Comparison of ENCODE assay signal across 12 cellular contexts in genomic region chr2:55887906-55888625, GRCh38. TPM values are rescaled to one million over a fixed set of nuclear protein-coding genes. Genes with fewer than 3 reads are reported as not detected.
DNase-seq lines count a peak whose midpoint lies in the region; ATAC-seq, FAIRE-seq and TF ChIP-seq lines count a peak whose summit lies in the region.
"Had no signal": no experiment of that assay in that cellular context is flagged by ENCODE, and none has a peak within 500 bp of the region (broad histone marks: within the 10 kb centered on the region; RNA-seq: fewer than 3 reads in every experiment).

No MANE protein-coding gene starts in this region.

- dilution Hi-C loops in endothelial cell of umbilical vein (cut with MboI; ENCODE audit: extremely low pct_ligation_motif_present, low sequenced_read_pairs) = loop anchor here (25.0 kb wide), 1 partner anchor 99 kb away; no protein-coding TSS in a partner anchor

- peaks cover 16 to 58% of the 10 kb centered on the region in 2 experiments for H3K36me3 ChIP-seq in endothelial cell of umbilical vein (ENCODE audit: control insufficient read depth in 2 of 2, extremely low read depth in 1 of 2, insufficient read depth in 2 of 2, low read length in 2 of 2)
- no peaks in the 10 kb centered on the region for H3K36me3 ChIP-seq in upper lobe of right lung

- CTCF ChIA-PET in endothelial cell of umbilical vein (lab: Charles Lee) = interaction anchor here (0.7 to 1.8 kb wide), 6 partner anchors 8 to 121 kb away, joined by 3 to 4 read pairs (median 3); no protein-coding TSS in a partner anchor
- CTCF ChIA-PET in CD4-positive, alpha-beta T cell (lab: Charles Lee) = no interaction called here

- H3K27me3 Mint-ChIP-seq in CD4-positive, alpha-beta T cell = peaks cover 3% of the 10 kb centered on the region

- POLR2A ChIA-PET in endothelial cell of umbilical vein (lab: Charles Lee) = interaction anchor here (0.6 to 0.7 kb wide), 4 partner anchors 75 to 270 kb away, joined by 3 to 7 read pairs (median 4); no protein-coding TSS in a partner anchor
- POLR2A ChIA-PET in CD4-positive, alpha-beta T cell (lab: Charles Lee) = no interaction called here

- BruUV-seq in endothelial cell of umbilical vein (replicated peaks; lab: Mats Ljungman, UMichigan) = TSS peak; percentile 36

- intact Hi-C loops in endothelial cell of umbilical vein (cut with micrococcal nuclease) = loop anchor here (2.0 to 5.0 kb wide), 3 partner anchors 34 to 244 kb away; partner anchors contain the start of gene EFEMP1
- intact Hi-C loops in CD4-positive, alpha-beta T cell (cut with DNase I, micrococcal nuclease) = no loop called here
- intact Hi-C loops in upper lobe of right lung (cut with DNase I) = no loop called here

- H4K20me1 ChIP-seq in endothelial cell of umbilical vein (replicated peaks; ENCODE audit: control insufficient read depth, extremely low read depth, insufficient read depth, low read length) = peaks cover 8% of the 10 kb centered on the region

- H3K9me3 Mint-ChIP-seq in CD4-positive, alpha-beta T cell = no peaks in the 10 kb centered on the region

- ATAC-seq in CD4-positive, alpha-beta T cell (ENCODE audit: poor library complexity) = no peak
- no peak for ATAC-seq in upper lobe of right lung
- ATAC-seq in GM19395 (IDR thresholded peaks at IDR 0.05; ENCODE audit: unreplicated experiment) = no peak
- ATAC-seq: activated CD4-positive, alpha-beta T cell treated with anti-CD3 and anti-CD28 coated beads for 36 hours; psoas muscle had no signal

- H3K9me1 ChIP-seq in endothelial cell of umbilical vein (replicated peaks; ENCODE audit: control insufficient read depth, extremely low read depth, insufficient read depth, low read length) = no peaks in the 10 kb centered on the region

- TF ChIP-seq POLR2A in endothelial cell of umbilical vein (IDR thresholded peaks at IDR 0.05; ENCODE audit: low read depth, low read length) = peak; percentile 69

- DNase-seq in ELR (ENCODE audit: low read depth) (peak; percentile 87), NCI-H526 treated with DMSO at 0.1 percent for 48 hours (lab: John Stamatoyannopoulos, UW) (peak; percentile 66), endothelial cell of umbilical vein (ENCODE audit: low read depth, low spot score) (peak; percentile 92), pulmonary artery endothelial cell (ENCODE audit: low read depth, low spot score) (peak; percentile 81), UCSD-AML1 (lab: John Stamatoyannopoulos, UW; ENCODE audit: unreplicated experiment) (no peak), upper lobe of right lung (no peak)
- DNase-seq in CD4-positive, alpha-beta T cell = no peak
- DNase-seq: activated CD4-positive, alpha-beta T cell treated with anti-CD3 and anti-CD28 coated beads for 36 hours; activated gamma-delta T cell had no signal

- H3K36me3 Mint-ChIP-seq in CD4-positive, alpha-beta T cell (ENCODE audit: low read depth) = no peaks in the 10 kb centered on the region

- H3K79me2 ChIP-seq in endothelial cell of umbilical vein (ENCODE audit: control insufficient read depth, insufficient read depth, low read length) = peaks cover 93% of the 10 kb centered on the region

- TF ChIP-seq CTCF in endothelial cell of umbilical vein (IDR thresholded peaks at IDR 0.05; ENCODE audit: extremely low read depth in 1 of 2, insufficient read depth in 1 of 2, low read depth in 1 of 2, low read length in 2 of 2) (no peak), upper lobe of right lung (IDR thresholded peaks at IDR 0.05) (no peak)
- no peak for TF ChIP-seq CTCF in CD4-positive, alpha-beta T cell (IDR thresholded peaks at IDR 0.05)

- H3K4me1 Mint-ChIP-seq in CD4-positive, alpha-beta T cell (ENCODE audit: low read depth) = no peaks in the 10 kb centered on the region
- H3K4me1 Mint-ChIP-seq: activated CD4-positive, alpha-beta T cell treated with anti-CD3 and anti-CD28 coated beads for 36 hours had no signal

- no peak overlapping the region for H3K4me3 Mint-ChIP-seq in CD4-positive, alpha-beta T cell
- H3K4me3 Mint-ChIP-seq: activated CD4-positive, alpha-beta T cell treated with anti-CD3 and anti-CD28 coated beads for 36 hours had no signal

- peak overlapping the region; percentile 46 for H3K9ac ChIP-seq in endothelial cell of umbilical vein (replicated peaks; ENCODE audit: extremely low read depth, insufficient read depth, low read length)

- H3K4me2 ChIP-seq in endothelial cell of umbilical vein (ENCODE audit: insufficient read depth, low read length) = peak overlapping the region; percentile 68

- H3K27ac Mint-ChIP-seq in CD4-positive, alpha-beta T cell = no peak overlapping the region
- H3K27ac Mint-ChIP-seq: activated CD4-positive, alpha-beta T cell treated with anti-CD3 and anti-CD28 coated beads for 36 hours had no signal

- H3K9me3 ChIP-seq in endothelial cell of umbilical vein (replicated peaks; ENCODE audit: control insufficient read depth, insufficient read depth, low read length) (no peaks in the 10 kb centered on the region), upper lobe of right lung (no peaks in the 10 kb centered on the region)
- no peaks in the 10 kb centered on the region for H3K9me3 ChIP-seq in CD4-positive, alpha-beta T cell (ENCODE audit: control insufficient read depth, low read length)
- H3K9me3 ChIP-seq: psoas muscle had no signal

- H3K27me3 ChIP-seq in endothelial cell of umbilical vein (ENCODE audit: control insufficient read depth in 2 of 2, insufficient read depth in 2 of 2, low read length in 2 of 2) = no peaks in the 10 kb centered on the region
- no peaks in the 10 kb centered on the region for H3K27me3 ChIP-seq in CD4-positive, alpha-beta T cell (ENCODE audit: control insufficient read depth, insufficient read depth, low read length)
- no peaks in the 10 kb centered on the region for H3K27me3 ChIP-seq in upper lobe of right lung

- H3K27ac ChIP-seq in endothelial cell of umbilical vein (ENCODE audit: insufficient read depth, low read depth, low read length) (peak overlapping the region; percentile 76), upper lobe of right lung (no peak overlapping the region)
- H3K27ac ChIP-seq in CD4-positive, alpha-beta T cell (ENCODE audit: low read depth, low read length) = no peak overlapping the region
- H3K27ac ChIP-seq: psoas muscle had no signal

- H3K4me3 ChIP-seq in endothelial cell of umbilical vein (replicated peaks in 1 of 3; ENCODE audit: insufficient read depth in 1 of 3, low read depth in 1 of 3, low read length in 3 of 3) (peak overlapping the region in 1 of 3 experiments; percentile 17), upper lobe of right lung (no peak overlapping the region)
- H3K4me3 ChIP-seq: psoas muscle had no signal

- peak; percentile 69 for FAIRE-seq in endothelial cell of umbilical vein (lab: Jason Lieb, UNC)
- FAIRE-seq: H1 had no signal

- H3K4me1 ChIP-seq in endothelial cell of umbilical vein (ENCODE audit: control insufficient read depth, extremely low read depth, insufficient read depth, low read length) (peaks cover 99% of the 10 kb centered on the region), upper lobe of right lung (peaks cover 18% of the 10 kb centered on the region)
- H3K4me1 ChIP-seq: psoas muscle had no signal

- no peak overlapping the region for H2AFZ ChIP-seq in endothelial cell of umbilical vein (ENCODE audit: low read depth, low read length)

TF ChIP-seq in endothelial cell of umbilical vein, 7 proteins besides CTCF, POLR2A, EP300 and RAD21:
- TF ChIP-seq EZH2 (IDR thresholded peaks at IDR 0.05; ENCODE audit: borderline replicate concordance, low read depth, low read length, severe bottlenecking) (no peak), GATA2 (IDR thresholded peaks at IDR 0.05; ENCODE audit: insufficient read depth, insufficient read length, low read depth, low read length) (peak; percentile 18), JUN (IDR thresholded peaks at IDR 0.05; ENCODE audit: borderline replicate concordance, insufficient read depth, insufficient read length, low read depth) (peak; percentile 86), MAX (IDR thresholded peaks at IDR 0.05; ENCODE audit: insufficient read depth, insufficient read length) (no peak), POLR2AphosphoS5 (IDR thresholded peaks at IDR 0.05; ENCODE audit: insufficient read depth, low read depth, low read length) (peak; percentile 59), FOS (IDR thresholded peaks at IDR 0.05; ENCODE audit: borderline replicate concordance, insufficient read depth, low read length) (peak; percentile 85)

RNA-seq across cellular contexts. Expression of gene EFEMP1, which starts 35.5 kb away (rescaled TPM):
- total RNA-seq in endothelial cell of umbilical vein (2,354 and 2,981 TPM in 2 replicates), pulmonary artery endothelial cell (3,607 and 5,886 TPM in 2 replicates), upper lobe of right lung (301 TPM)
- 10,356 and 11,813 TPM in 2 replicates for polyA plus RNA-seq in endothelial cell of umbilical vein
- polyA plus RNA-seq in endothelial cell of umbilical vein (2011; cell fraction: cytosol; rRNA removed) = 7,787 and 8,501 TPM in 2 replicates
- polyA plus RNA-seq in endothelial cell of umbilical vein (2011; cell fraction: nucleus; rRNA removed) = 6,181 and 7,713 TPM in 2 replicates
- 2,631 and 3,819 TPM in 2 replicates for polyA plus RNA-seq in endothelial cell of umbilical vein (2012)
- polyA minus RNA-seq in endothelial cell of umbilical vein = 9,211 and 9,669 TPM in 2 replicates
- 38.8 TPM for polyA minus RNA-seq in endothelial cell of umbilical vein (2011; cell fraction: cytosol; rRNA and poly(A)+ RNA removed)
- polyA minus RNA-seq in endothelial cell of umbilical vein (2011; cell fraction: nucleus; rRNA and poly(A)+ RNA removed) = 5,639 and 5,640 TPM in 2 replicates
- total RNA-seq in CD4-positive, alpha-beta T cell = not detected
- total RNA-seq: activated CD4-positive, alpha-beta T cell treated with anti-CD3 and anti-CD28 coated beads for 36 hours had no signal

Comparison
In these comparisons a context has a peak if more than half of its experiments do, and no peak if none do; other contexts are left out.
1. DNase-seq: peak in ELR (single experiment), NCI-H526 treated with DMSO at 0.1 percent for 48 hours (single experiment), endothelial cell of umbilical vein (single experiment) and pulmonary artery endothelial cell (single experiment); none in UCSD-AML1 (single experiment), CD4-positive, alpha-beta T cell (0 of 10) and upper lobe of right lung (single experiment).
2. RNA of gene EFEMP1, which starts 35.5 kb away (total RNA-seq): 3,607 to 5,886 TPM in pulmonary artery endothelial cell, 2,354 to 2,981 TPM in endothelial cell of umbilical vein and 301 TPM in upper lobe of right lung (single experiment); not detected in CD4-positive, alpha-beta T cell; every median in the first group is over 100 times any median in the second.